Comparison of ENCODE assay signal across 1 cellular context in genomic region chr13:28037399-28037798, GRCh38.
A peak's percentile ranks its signal among the peaks of the same experiment; 100 is the strongest.
TF ChIP-seq lines count a peak whose summit lies in the region.

No MANE protein-coding gene starts in this region.

TF ChIP-seq in HCT116, 20 proteins besides CTCF, POLR2A, EP300 and RAD21 (continued from another document):
- TF ChIP-seq JUND (IDR thresholded peaks at IDR 0.05) (peak; percentile 22; the same call in 1 of the 2 replicates), POLR2AphosphoS5 (IDR thresholded peaks at IDR 0.05; ENCODE audit: low read depth, low read length) (no peak)
